ENCODE assay signal across 7 cellular contexts in the genomic region with DNA sequence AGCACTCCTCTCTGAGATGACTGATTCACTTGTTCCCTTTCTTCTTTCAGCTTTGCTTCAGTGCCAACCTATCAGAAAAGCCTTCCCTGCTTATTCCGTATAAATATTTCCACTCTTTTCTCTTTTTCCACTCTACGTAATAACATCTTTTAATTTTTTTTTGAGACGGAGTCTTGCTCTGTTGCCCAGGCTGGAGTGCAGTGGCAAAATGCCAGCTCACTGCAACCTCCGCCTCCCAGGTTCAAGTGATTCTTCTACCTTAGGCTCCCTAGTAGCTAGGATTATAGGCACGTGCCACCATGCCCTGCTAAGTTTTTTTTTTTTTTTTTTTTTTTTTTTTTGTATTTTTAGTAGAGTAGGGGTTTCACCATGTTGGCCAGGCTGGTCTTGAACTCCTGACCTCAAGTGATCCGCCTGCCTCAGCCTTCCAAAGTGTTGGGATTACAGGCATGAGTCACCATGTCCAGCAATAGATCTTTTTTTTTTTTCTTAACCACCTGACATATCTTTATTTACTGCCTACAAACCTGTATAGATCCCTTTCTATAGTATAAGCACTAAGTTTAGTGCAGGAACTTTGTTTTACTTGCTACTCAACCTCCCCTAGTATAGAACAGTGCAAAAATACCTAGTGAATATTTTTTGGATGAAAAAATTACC. TPM values are rescaled to one million over a fixed set of nuclear protein-coding genes. Genes with fewer than 3 reads are reported as not detected.
DNase-seq lines count a peak whose midpoint lies in the region; ATAC-seq and TF ChIP-seq lines count a peak whose summit lies in the region.
"Not testable (repeated sequence)": the region's sequence is repeated elsewhere in the genome, so short reads cannot be mapped to it uniquely, and the experiment has no call there.

No MANE protein-coding gene starts in this region.

- H3K4me3 Mint-ChIP-seq in MCF 10A (ENCODE audit: unreplicated experiment); mesothelial cell of epicardium: not testable (repeated sequence)

- H3K27ac Mint-ChIP-seq in activated naive CD4-positive, alpha-beta T cell treated with anti-CD3 and anti-CD28 coated beads, Interleukin-2, amount 50 U/mL, for 72 hours, result peak overlapping the region; percentile 53 to 77
- H3K27ac Mint-ChIP-seq in MCF 10A (ENCODE audit: low read depth, unreplicated experiment), result peak overlapping the region; percentile 39
- H3K27ac Mint-ChIP-seq in mesothelial cell of epicardium, result peak overlapping the region; percentile 43

- H3K4me3 ChIP-seq in HEK293 (ENCODE audit: low read depth, low read length); SK-N-SH (ENCODE audit: low read depth in 2 of 2, low read length in 1 of 2); psoas muscle; thyroid gland (replicated peaks in 1 of 3): not testable (repeated sequence)

- not testable (repeated sequence) for TF ChIP-seq CTCF in HEK293 (tag by site-specific recombination; IDR thresholded peaks at IDR 0.05); SK-N-SH (IDR thresholded peaks at IDR 0.05); MCF 10A (IDR thresholded peaks at IDR 0.05; ENCODE audit: unreplicated experiment); mesothelial cell of epicardium (IDR thresholded peaks at IDR 0.05; ENCODE audit: unreplicated experiment); psoas muscle (IDR thresholded peaks at IDR 0.05); thyroid gland (IDR thresholded peaks at IDR 0.05)

- intact Hi-C loops in MCF 10A (cut with micrococcal nuclease), result not testable (repeated sequence)
- intact Hi-C loops in psoas muscle (cut with DNase I), result loop anchor here in 1 of 2 donors (5.0 kb wide), 1 partner anchor 33 kb away; no protein-coding TSS in a partner anchor
- intact Hi-C loops in thyroid gland (cut with DNase I), result loop anchor here (10.0 kb wide), 1 partner anchor 50 kb away; no protein-coding TSS in a partner anchor

- H3K27me3 Mint-ChIP-seq in MCF 10A (ENCODE audit: insufficient read depth, unreplicated experiment); mesothelial cell of epicardium (ENCODE audit: low read depth): not testable (repeated sequence)

- not testable (repeated sequence) for H4K20me1 ChIP-seq in SK-N-SH (ENCODE audit: insufficient read depth)

- not testable (repeated sequence) for TF ChIP-seq POLR2A in thyroid gland (IDR thresholded peaks at IDR 0.05)

- POLR2A ChIA-PET in HEK293 (lab: Yijun Ruan, JAX); SK-N-SH (lab: Yijun Ruan, JAX): not testable (repeated sequence)
- POLR2A ChIA-PET in MCF 10A (lab: Yijun Ruan, JAX), result interaction anchor here (0.6 to 1.8 kb wide), 5 partner anchors 12 to 1363 kb away, joined by 3 to 9 read pairs (median 3); no protein-coding TSS in a partner anchor

- H3K36me3 Mint-ChIP-seq in activated naive CD4-positive, alpha-beta T cell treated with anti-CD3 and anti-CD28 coated beads, Interleukin-2, amount 50 U/mL, for 72 hours, result peaks cover 17 to 34% of the 10 kb centered on the region in 2 donors
- peaks cover 95% of the 10 kb centered on the region for H3K36me3 Mint-ChIP-seq in MCF 10A (ENCODE audit: insufficient read depth, unreplicated experiment)
- peaks cover 42% of the 10 kb centered on the region for H3K36me3 Mint-ChIP-seq in mesothelial cell of epicardium

- peaks cover 64% of the 10 kb centered on the region for H3K79me2 ChIP-seq in SK-N-SH (ENCODE audit: insufficient read depth)

- H3K4me1 ChIP-seq in HEK293 (ENCODE audit: control insufficient read depth, insufficient read depth, low read length); SK-N-SH (ENCODE audit: control insufficient read depth in 1 of 2, insufficient read depth in 2 of 2, low read depth in 1 of 2, low read length in 1 of 2); psoas muscle: not testable (repeated sequence)
- H3K4me1 ChIP-seq in thyroid gland, result peaks cover 10 to 26% of the 10 kb centered on the region in 2 donors

- not testable (repeated sequence) for BruUV-seq in MCF 10A (replicated peaks; lab: Mats Ljungman, UMichigan)

- WGBS in SK-N-SH (ENCODE audit: low lambda C conversion rate), result 90% methylated on average over 6 of the region's 6 CpGs
- 85 to 94% (median 92%) methylated on average over 6 of the region's 6 CpGs for whole genome bisulfite sequencing in psoas muscle, 3 donors
- 74 to 77% methylated on average over 6 of the region's 6 CpGs for WGBS in thyroid gland, 2 donors

- H3K9ac ChIP-seq in SK-N-SH, result not testable (repeated sequence)

- not testable (repeated sequence) for DNase-seq in SK-N-SH; activated naive CD4-positive, alpha-beta T cell treated with anti-CD3 and anti-CD28 coated beads, Interleukin-2, amount 50 U/mL, for 72 hours (ENCODE audit: low spot score in 2 of 2); MCF 10A (ENCODE audit: unreplicated experiment); mesothelial cell of epicardium (ENCODE audit: low spot score in 2 of 2, unreplicated experiment in 2 of 2); psoas muscle
- DNase-seq in thyroid gland, result peak; percentile 41 to 43

- H3K4me1 Mint-ChIP-seq in MCF 10A (ENCODE audit: insufficient read depth, unreplicated experiment); mesothelial cell of epicardium: not testable (repeated sequence)

- not testable (repeated sequence) for H3K4me2 ChIP-seq in SK-N-SH

- not testable (repeated sequence) for H3K27me3 ChIP-seq in SK-N-SH (ENCODE audit: insufficient read depth); psoas muscle (ENCODE audit: insufficient read depth in 3 of 3, low read length in 2 of 3); thyroid gland

- not testable (repeated sequence) for H3K27ac ChIP-seq in HEK293 (ENCODE audit: extremely low read depth, low read depth, low read length); SK-N-SH (ENCODE audit: low read depth in 2 of 2, low read length in 1 of 2); psoas muscle
- H3K27ac ChIP-seq in thyroid gland, result peak overlapping the region; percentile 52 to 66 (median 56)

- H3K36me3 ChIP-seq in HEK293 (ENCODE audit: control insufficient read depth in 2 of 2, insufficient read depth in 1 of 2, low read length in 2 of 2), result peaks cover 51 to 93% of the 10 kb centered on the region in 2 experiments
- peaks cover 83 to 95% of the 10 kb centered on the region in 2 experiments for H3K36me3 ChIP-seq in SK-N-SH (replicated peaks in 1 of 2; ENCODE audit: control insufficient read depth in 1 of 2, insufficient read depth in 2 of 2, low read length in 1 of 2)
- peaks cover 4 to 98% of the 10 kb centered on the region in 2 donors for H3K36me3 ChIP-seq in psoas muscle (ENCODE audit: insufficient read depth in 1 of 2, low read depth in 1 of 2)
- H3K36me3 ChIP-seq in thyroid gland, result peaks cover 25 to 41% of the 10 kb centered on the region in 2 donors

- not testable (repeated sequence) for H3K9me3 ChIP-seq in HEK293 (ENCODE audit: control insufficient read depth, insufficient read depth, low read depth, low read length); SK-N-SH; psoas muscle; thyroid gland

- H3K9me2 ChIP-seq in SK-N-SH, result not testable (repeated sequence)

- H2AFZ ChIP-seq in SK-N-SH (ENCODE audit: low read depth), result not testable (repeated sequence)

- not testable (repeated sequence) for ATAC-seq in activated naive CD4-positive, alpha-beta T cell treated with anti-CD3 and anti-CD28 coated beads, Interleukin-2, amount 50 U/mL, for 72 hours
- peak in 3 of 4 donors; percentile 33 to 68 (median 62) for ATAC-seq in psoas muscle

- H3K9me3 Mint-ChIP-seq in activated naive CD4-positive, alpha-beta T cell treated with anti-CD3 and anti-CD28 coated beads, Interleukin-2, amount 50 U/mL, for 72 hours; MCF 10A (ENCODE audit: unreplicated experiment); mesothelial cell of epicardium: not testable (repeated sequence)

- TF ChIP-seq RAD21 in SK-N-SH (IDR thresholded peaks at IDR 0.05; ENCODE audit: low read length), result not testable (repeated sequence)

- not testable (repeated sequence) for TF ChIP-seq EP300 in SK-N-SH (IDR thresholded peaks at IDR 0.05; ENCODE audit: borderline replicate concordance in 1 of 2, low read depth in 1 of 2, low read length in 1 of 2)

- CTCF ChIA-PET in HEK293 (lab: Yijun Ruan, JAX), result interaction anchor here (3.8 kb wide), 1 partner anchor 20 kb away, joined by 22 read pairs; no protein-coding TSS in a partner anchor
- CTCF ChIA-PET in SK-N-SH (lab: Yijun Ruan, JAX), result interaction anchor here (0.8 to 1.7 kb wide), 3 partner anchors 12 to 34 kb away, joined by 3 to 8 read pairs (median 3); no protein-coding TSS in a partner anchor
- CTCF ChIA-PET in MCF 10A (lab: Yijun Ruan, JAX), result interaction anchor here (0.5 to 1.0 kb wide), 4 partner anchors 14 to 313 kb away, joined by 3 to 5 read pairs (median 4); no protein-coding TSS in a partner anchor

- peaks cover 32% of the 10 kb centered on the region for H3F3A ChIP-seq in SK-N-SH (replicated peaks; ENCODE audit: insufficient read depth)

TF ChIP-seq in HEK293, 187 proteins besides CTCF, POLR2A, EP300 and RAD21 (continues in another document):
- TF ChIP-seq ZNF121 (tag by site-specific recombination; IDR thresholded peaks at IDR 0.05), result peak; percentile 50; the same call in 1 of the 2 replicates
- 0 out of 2 replicates have a peak, but pooled peaks have one; percentile 12 for TF ChIP-seq ZNF623 (tag by site-specific recombination; IDR thresholded peaks at IDR 0.05)

TF ChIP-seq in SK-N-SH, 30 proteins besides CTCF, POLR2A, EP300 and RAD21:
- peak; percentile 14; the same call in 1 of the 2 replicates for TF ChIP-seq FOSL2 (IDR thresholded peaks at IDR 0.05; ENCODE audit: borderline replicate concordance, low read depth)
TF ChIP-seq in SK-N-SH: peak in this region for 1; not testable (repeated sequence) for 29.

RNA-seq across cellular contexts. Expression of gene LUC7L2, which starts 55.2 kb away (rescaled TPM):
- 45.7 and 50.7 TPM in 2 replicates for polyA plus RNA-seq in SK-N-SH (2012; rRNA removed)
- 40.3 and 50.3 TPM in 2 replicates for polyA plus RNA-seq in SK-N-SH (2012; cell fraction: cytosol; rRNA removed)
- 136 and 151 TPM in 2 replicates for polyA plus RNA-seq in SK-N-SH (2012; cell fraction: nucleus; rRNA removed)
- total RNA-seq in activated naive CD4-positive, alpha-beta T cell treated with anti-CD3 and anti-CD28 coated beads, Interleukin-2, amount 50 U/mL, for 72 hours, result 100 to 1,000 TPM; 136 to 143 TPM
- total RNA-seq in MCF 10A (2022), result 138 and 145 TPM in 2 replicates
- 137 to 145 TPM (median 142 TPM) in 3 replicates for total RNA-seq in mesothelial cell of epicardium
- 10 to 100 TPM; 44.4 to 67.5 (median 53.5) TPM for total RNA-seq in psoas muscle
- 10 to 100 TPM; 41.6 to 82.3 (median 44.0) TPM for polyA plus RNA-seq in psoas muscle
- 100 to 1,000 TPM; 125 to 179 (median 145) TPM for total RNA-seq in thyroid gland
